16 cellular contexts compared by ENCODE assay signal in the genomic region with DNA sequence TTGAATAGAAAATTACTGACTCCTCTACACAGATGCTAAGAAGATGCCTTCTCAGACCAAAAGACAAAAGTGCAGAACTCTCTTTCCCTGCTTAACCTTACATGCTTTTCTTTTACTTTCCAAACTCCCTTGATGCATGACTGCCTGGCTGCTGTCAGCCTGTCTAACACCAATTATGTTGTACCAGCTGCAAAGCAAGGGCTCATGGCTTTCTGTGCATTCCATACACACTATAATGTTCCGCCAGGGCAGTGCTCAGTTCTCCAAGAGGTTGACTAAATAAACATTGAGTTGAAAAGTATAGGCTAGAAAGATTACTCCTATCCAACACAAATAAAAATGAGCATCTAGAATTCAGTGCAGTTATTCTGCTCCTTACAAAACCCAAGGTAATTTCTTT.
DNase-seq lines count a peak whose midpoint lies in the region; ATAC-seq and TF ChIP-seq lines count a peak whose summit lies in the region.
"Had no signal": no experiment of that assay in that cellular context is flagged by ENCODE, and none has a peak within 500 bp of the region (broad histone marks: within the 10 kb centered on the region; RNA-seq: fewer than 3 reads in every experiment).

No MANE protein-coding gene starts in this region.

- H3K36me3 Mint-ChIP-seq in osteocyte (ENCODE audit: unreplicated experiment): no peaks in the 10 kb centered on the region
- no peaks in the 10 kb centered on the region for H3K36me3 Mint-ChIP-seq in effector memory CD8-positive, alpha-beta T cell (ENCODE audit: insufficient read depth)
- H3K36me3 Mint-ChIP-seq: CD8-positive, alpha-beta T cell had no signal

- no peak for ATAC-seq in effector memory CD8-positive, alpha-beta T cell (replicated peaks)
- ATAC-seq: CD8-positive, alpha-beta T cell; GM23338; PC-3 had no signal

- in situ Hi-C loops in astrocyte of the spinal cord (cut with HindIII; ENCODE audit: low sequenced_read_pairs): no loop called here

- no peaks in the 10 kb centered on the region for H3K27me3 ChIP-seq in kidney epithelial cell (ENCODE audit: control insufficient read depth, insufficient read depth, low read length)
- H3K27me3 ChIP-seq: BE2C had no signal

- H3K4me3 ChIP-seq in astrocyte of the spinal cord (ENCODE audit: low read depth, low read length) (no peak overlapping the region), kidney epithelial cell (ENCODE audit: low read depth, low read length) (no peak overlapping the region)
- H3K4me3 ChIP-seq: GM23338 had no signal

- no peaks in the 10 kb centered on the region for H3K9me3 Mint-ChIP-seq in osteocyte (ENCODE audit: unreplicated experiment)
- H3K9me3 Mint-ChIP-seq in effector memory CD8-positive, alpha-beta T cell: peaks cover 3 to 10% of the 10 kb centered on the region in 2 donors
- H3K9me3 Mint-ChIP-seq: GM23338 had no signal

- H3K4me1 Mint-ChIP-seq in osteocyte (ENCODE audit: unreplicated experiment): peaks cover 17% of the 10 kb centered on the region
- no peaks in the 10 kb centered on the region for H3K4me1 Mint-ChIP-seq in effector memory CD8-positive, alpha-beta T cell (ENCODE audit: low read depth in 2 of 2)
- H3K4me1 Mint-ChIP-seq: GM23338 had no signal

- TF ChIP-seq CTCF in astrocyte of the spinal cord (IDR thresholded peaks at IDR 0.05; ENCODE audit: low read depth, low read length): no peak
- no peak for TF ChIP-seq CTCF in kidney epithelial cell (IDR thresholded peaks at IDR 0.05; ENCODE audit: insufficient read depth, low read length, poor library complexity, severe bottlenecking)
- TF ChIP-seq CTCF in osteocyte (IDR thresholded peaks at IDR 0.05): no peak

- no peak overlapping the region for H3K4me3 Mint-ChIP-seq in osteocyte (ENCODE audit: unreplicated experiment)
- H3K4me3 Mint-ChIP-seq in effector memory CD8-positive, alpha-beta T cell: no peak overlapping the region
- H3K4me3 Mint-ChIP-seq: CD8-positive, alpha-beta T cell; GM23338 had no signal

- peaks cover 2% of the 10 kb centered on the region for H3K27me3 Mint-ChIP-seq in osteocyte (ENCODE audit: unreplicated experiment)
- H3K27me3 Mint-ChIP-seq in effector memory CD8-positive, alpha-beta T cell: no peaks in the 10 kb centered on the region

- DNase-seq in RPMI7951 (ENCODE audit: low read depth) (peak; percentile 6), astrocyte of the spinal cord (ENCODE audit: low read depth, low spot score) (peak; percentile 22), kidney epithelial cell (ENCODE audit: low read depth) (peak; percentile 5), osteocyte (ENCODE audit: extremely low spot score, unreplicated experiment) (no peak), NCI-H526 treated with DMSO at 0.1 percent for 48 hours (lab: John Stamatoyannopoulos, UW) (no peak), inferior parietal cortex (ENCODE audit: extremely low spot score) (no peak)
- DNase-seq in effector memory CD8-positive, alpha-beta T cell: no peak
- DNase-seq: BE2C; CD8-positive, alpha-beta T cell; KBM-7; NCI-H1048; NCI-H187; NCI-H2171; NCI-H524 treated with DMSO at 0.1 percent for 48 hours; PC-3 had no signal

- H3K27ac Mint-ChIP-seq in osteocyte (ENCODE audit: unreplicated experiment): peak overlapping the region; percentile 9
- H3K27ac Mint-ChIP-seq in effector memory CD8-positive, alpha-beta T cell: no peak overlapping the region
- H3K27ac Mint-ChIP-seq: CD8-positive, alpha-beta T cell; GM23338 had no signal

- no peaks in the 10 kb centered on the region for H3K36me3 ChIP-seq in kidney epithelial cell (ENCODE audit: control insufficient read depth, insufficient read depth, low read length)
- H3K36me3 ChIP-seq: BE2C had no signal

Comparison
In these comparisons a context has a peak if more than half of its experiments do, and no peak if none do; other contexts are left out.
1. DNase-seq: peak in RPMI7951 (single experiment), astrocyte of the spinal cord (single experiment) and kidney epithelial cell (single experiment); none in osteocyte (single experiment), NCI-H526 treated with DMSO at 0.1 percent for 48 hours (single experiment), effector memory CD8-positive, alpha-beta T cell (0 of 3) and inferior parietal cortex (single experiment).